In genomic region chr9:18422296-18423036, GRCh38 we compare ENCODE assay signal across 1 cellular context.
TF ChIP-seq lines count a peak whose summit lies in the region.

No MANE protein-coding gene starts in this region.

TF ChIP-seq in H1, 55 proteins besides CTCF, POLR2A, EP300 and RAD21 (continued from another document):
- TF ChIP-seq USF2 (IDR thresholded peaks at IDR 0.05; ENCODE audit: low read length) (no peak), PHF8 (conservative IDR thresholded peaks at IDR 0.05; ENCODE audit: low read depth, low read length) (no peak)
